Comparison of ENCODE assay signal across 25 cellular contexts in genomic region chr5:68220260-68220659, GRCh38. TPM values are rescaled to one million over a fixed set of nuclear protein-coding genes. Genes with fewer than 3 reads are reported as not detected.
DNase-seq lines count a peak whose midpoint lies in the region; ATAC-seq and TF ChIP-seq lines count a peak whose summit lies in the region.
"Had no signal": no experiment of that assay in that cellular context is flagged by ENCODE, and none has a peak within 500 bp of the region (broad histone marks: within the 10 kb centered on the region; RNA-seq: fewer than 3 reads in every experiment).

No MANE protein-coding gene starts in this region.

- no peak overlapping the region for H3K14ac ChIP-seq in trophoblast cell (ENCODE audit: low read length)

- no peaks in the 10 kb centered on the region for H3K27me3 ChIP-seq in DND-41 (ENCODE audit: insufficient read depth, low read length, poor library complexity)
- no peaks in the 10 kb centered on the region for H3K27me3 ChIP-seq in trophoblast cell (ENCODE audit: insufficient read depth, low read length)
- no peaks in the 10 kb centered on the region for H3K27me3 ChIP-seq in colonic mucosa
- H3K27me3 ChIP-seq: BLaER1, ovary had no signal

- H2AFZ ChIP-seq in DND-41 (ENCODE audit: low read depth, low read length) (no peak overlapping the region), trophoblast cell (ENCODE audit: insufficient read depth, low read length, poor library complexity) (no peak overlapping the region)

- peaks cover 16% of the 10 kb centered on the region for H3K79me1 ChIP-seq in trophoblast cell (ENCODE audit: low read length)

- POLR2A ChIA-PET in MCF 10A (lab: Yijun Ruan, JAX) = interaction anchor here (0.7 to 10.4 kb wide), 13 partner anchors 7 to 973 kb away, joined by 3 to 151 read pairs (median 9); no protein-coding TSS in a partner anchor

- peaks cover 44% of the 10 kb centered on the region for H3K4me1 ChIP-seq in DND-41 (ENCODE audit: insufficient read depth, low read length)
- peaks cover 3 to 4% of the 10 kb centered on the region in 2 experiments for H3K4me1 ChIP-seq in trophoblast cell (ENCODE audit: control insufficient read depth in 1 of 2, insufficient read depth in 2 of 2, low read length in 2 of 2)
- peaks cover 5% of the 10 kb centered on the region for H3K4me1 ChIP-seq in colonic mucosa

- H3K4me2 ChIP-seq in DND-41 (ENCODE audit: insufficient read depth, low read length) = peak overlapping the region; percentile 82; the same call in 1 of the 2 replicates
- no peak overlapping the region for H3K4me2 ChIP-seq in trophoblast cell (ENCODE audit: low read length)
- H3K4me2 ChIP-seq: BLaER1 had no signal

- H4K91ac ChIP-seq in trophoblast cell (ENCODE audit: low read depth, low read length) = no peak overlapping the region

- H3K9me3 Mint-ChIP-seq in MCF 10A (ENCODE audit: unreplicated experiment) (no peaks in the 10 kb centered on the region), immature natural killer cell (peaks cover 0 to 2% (median 0%) of the 10 kb centered on the region in 6 donors)
- H3K9me3 Mint-ChIP-seq: IgD-negative memory B cell had no signal

- H3K79me2 ChIP-seq in DND-41 (ENCODE audit: insufficient read depth, low read length) (peaks cover 97% of the 10 kb centered on the region), trophoblast cell (ENCODE audit: control insufficient read depth, insufficient read depth, low read length, poor library complexity) (peaks cover 19% of the 10 kb centered on the region)

- H3K4ac ChIP-seq in trophoblast cell (ENCODE audit: low read depth, low read length) = peak overlapping the region; percentile 10

- no peak overlapping the region for H3K18ac ChIP-seq in trophoblast cell (ENCODE audit: low read length)

- H3K27ac Mint-ChIP-seq in MCF 10A (ENCODE audit: low read depth, unreplicated experiment) (peak overlapping the region; percentile 87), immature natural killer cell (peak overlapping the region in 2 of 6 donors; percentile 14 to 54)
- H3K27ac Mint-ChIP-seq: activated naive CD4-positive, alpha-beta T cell treated with anti-CD3 and anti-CD28 coated beads for 36 hours; memory B cell had no signal

- H3K27me3 Mint-ChIP-seq in MCF 10A (ENCODE audit: insufficient read depth, unreplicated experiment) = no peaks in the 10 kb centered on the region
- peaks cover under 1 to 3% (median 1%) of the 10 kb centered on the region in 3 donors for H3K27me3 Mint-ChIP-seq in immature natural killer cell (ENCODE audit: low read depth in 3 of 3)
- H3K27me3 Mint-ChIP-seq: IgD-negative memory B cell, memory B cell had no signal

- H3K4me3 ChIP-seq in DND-41 (ENCODE audit: low read depth in 1 of 2, low read length in 2 of 2) (peak overlapping the region in 1 of 2 experiments; percentile 2; a peak in 1 of 4 replicates), trophoblast cell (ENCODE audit: low read depth, low read length) (no peak overlapping the region), colonic mucosa (no peak overlapping the region)
- H3K4me3 ChIP-seq: BLaER1 had no signal

- no peak overlapping the region for H2BK12ac ChIP-seq in trophoblast cell (ENCODE audit: low read length)

- intact Hi-C loops in MCF 10A (cut with micrococcal nuclease) = no loop called here
- intact Hi-C loops in colonic mucosa (cut with DNase I) = no loop called here

- H2BK120ac ChIP-seq in trophoblast cell (ENCODE audit: insufficient read depth, low read length, poor library complexity) = no peak overlapping the region

- H3K36me3 Mint-ChIP-seq in MCF 10A (ENCODE audit: insufficient read depth, unreplicated experiment) (peaks cover 64% of the 10 kb centered on the region), immature natural killer cell (no peaks in the 10 kb centered on the region)

- CTCF ChIA-PET in MCF 10A (lab: Yijun Ruan, JAX) = interaction anchor here (0.6 to 1.7 kb wide), 5 partner anchors 32 to 323 kb away, joined by 3 to 6 read pairs (median 4); no protein-coding TSS in a partner anchor

- no peaks in the 10 kb centered on the region for H3K9me3 ChIP-seq in DND-41 (ENCODE audit: insufficient read depth, low read length, severe bottlenecking)
- peaks cover 3% of the 10 kb centered on the region for H3K9me3 ChIP-seq in trophoblast cell (ENCODE audit: insufficient read depth, low read depth, low read length)
- no peaks in the 10 kb centered on the region for H3K9me3 ChIP-seq in colonic mucosa
- H3K9me3 ChIP-seq: ovary had no signal

- ATAC-seq in DND-41 (ENCODE audit: insufficient read depth, low read depth) = no peak

- WGBS in trophoblast cell (ENCODE audit: extremely low coverage, insufficient coverage, insufficient read length) = no CpG with 5 or more reads among the region's 7 CpGs

- TF ChIP-seq CTCF in DND-41 (IDR thresholded peaks at IDR 0.05; ENCODE audit: borderline replicate concordance, extremely low read depth, low read length, poor library complexity, severe bottlenecking) (no peak), MCF 10A (IDR thresholded peaks at IDR 0.05; ENCODE audit: unreplicated experiment) (no peak), colonic mucosa (IDR thresholded peaks at IDR 0.05) (no peak)

- peaks cover 16% of the 10 kb centered on the region for H3K36me3 ChIP-seq in DND-41 (ENCODE audit: insufficient read depth, low read length)
- H3K36me3 ChIP-seq in trophoblast cell (ENCODE audit: control insufficient read depth in 1 of 2, insufficient read depth in 2 of 2, low read length in 2 of 2) = peaks cover 5 to 6% of the 10 kb centered on the region in 2 experiments
- H3K36me3 ChIP-seq in colonic mucosa = no peaks in the 10 kb centered on the region
- H3K36me3 ChIP-seq: ovary had no signal

- H3K23ac ChIP-seq in trophoblast cell (ENCODE audit: low read length) = no peak overlapping the region

- H3K9ac ChIP-seq in DND-41 (ENCODE audit: low read depth, low read length) = no peak overlapping the region
- no peak overlapping the region for H3K9ac ChIP-seq in trophoblast cell (ENCODE audit: low read length)
- H3K9ac ChIP-seq in colonic mucosa (ENCODE audit: low read depth in 2 of 2, low read length in 2 of 2) = no peak overlapping the region
- H3K9ac ChIP-seq: BLaER1 had no signal

- no peak overlapping the region for H4K12ac ChIP-seq in trophoblast cell (ENCODE audit: low read depth, low read length)

- no TSS peak for BruUV-seq in MCF 10A (replicated peaks; lab: Mats Ljungman, UMichigan)

- H2BK5ac ChIP-seq in trophoblast cell (ENCODE audit: low read depth, low read length, poor library complexity) = peak overlapping the region; percentile 6

- H4K20me1 ChIP-seq in DND-41 (ENCODE audit: insufficient read depth, low read length) = peaks cover 75% of the 10 kb centered on the region

- H3K4me3 Mint-ChIP-seq in MCF 10A (ENCODE audit: unreplicated experiment) (peak overlapping the region; percentile 92), immature natural killer cell (peak overlapping the region in 3 of 5 donors; percentile 8 to 53 (median 52))
- H3K4me3 Mint-ChIP-seq: activated naive CD4-positive, alpha-beta T cell treated with anti-CD3 and anti-CD28 coated beads for 36 hours; memory B cell had no signal

- H3K4me1 Mint-ChIP-seq in MCF 10A (ENCODE audit: insufficient read depth, unreplicated experiment) (peaks cover 52% of the 10 kb centered on the region), immature natural killer cell (peaks cover 81 to 86% of the 10 kb centered on the region in 2 donors)

- H2AK5ac ChIP-seq in trophoblast cell (ENCODE audit: low read length) = peak overlapping the region; percentile 18

- no peak overlapping the region for H3K27ac ChIP-seq in DND-41 (ENCODE audit: low read length)
- H3K27ac ChIP-seq in trophoblast cell (ENCODE audit: low read depth, low read length) = peak overlapping the region; percentile 64
- H3K27ac ChIP-seq in colonic mucosa = no peak overlapping the region
- H3K27ac ChIP-seq: BLaER1, ovary had no signal

- no peak overlapping the region for H4K8ac ChIP-seq in trophoblast cell (ENCODE audit: low read depth, low read length)

- no peak for DNase-seq in DND-41
- no peak for DNase-seq in MCF 10A (ENCODE audit: unreplicated experiment)
- DNase-seq in immature natural killer cell = no peak
- DNase-seq in trophoblast cell = peak; percentile 97
- DNase-seq in colonic mucosa = no peak
- no peak for DNase-seq in hippocampal formation (lab: John Stamatoyannopoulos, UW)
- DNase-seq in NCI-H2107 (lab: John Stamatoyannopoulos, UW) = no peak
- no peak for DNase-seq in stimulated activated CD4-positive, alpha-beta T cell treated with anti-CD3 and anti-CD28 coated beads, Interleukin-4, amount 100 ng/mL, for 4 hours
- DNase-seq: activated CD4-positive, alpha-beta T cell treated with anti-CD3 and anti-CD28 coated beads, Interleukin-2, amount 50 U/mL, for 4 hours; activated naive CD4-positive, alpha-beta T cell treated with anti-CD3 and anti-CD28 coated beads for 36 hours; aorta; Caco-2; caudate nucleus; dermis blood vessel endothelial cell; GF-D8; HCEC 1CT; kidney glomerular epithelial cell; NCI-H1105 treated with DMSO at 0.1 percent for 48 hours; NCI-H2029 treated with DMSO at 0.1 percent for 48 hours; ovary; RPMI8226; stimulated activated CD4-positive, alpha-beta T cell treated with anti-CD3 and anti-CD28 coated beads, Interleukin-2, amount 100 ng/mL, for 24 hours had no signal

RNA-seq across cellular contexts. Expression of gene PIK3R1, which starts 4.7 kb away (rescaled TPM):
- total RNA-seq in MCF 10A (2022) = 124 and 151 TPM in 2 replicates
- polyA plus RNA-seq in immature natural killer cell = 10 to 100 TPM; 62.7 to 80.0 (median 66.8) TPM
- 94.8 and 100 TPM in 2 replicates for polyA plus RNA-seq in trophoblast cell (2013)
- total RNA-seq in colonic mucosa = 10 to 100 TPM; 42.9 to 58.1 TPM

Comparison
In these comparisons a context has a peak if more than half of its experiments do, and no peak if none do; other contexts are left out.
1. DNase-seq: peak in trophoblast cell (2 of 2); none in DND-41 (single experiment), MCF 10A (single experiment), immature natural killer cell (0 of 3), colonic mucosa (single experiment), hippocampal formation (0 of 2), NCI-H2107 (single experiment) and stimulated activated CD4-positive, alpha-beta T cell treated with anti-CD3 and anti-CD28 coated beads, Interleukin-4, amount 100 ng/mL, for 4 hours (0 of 2).